In genomic region chr1:88683848-88684481, GRCh38 we compare ENCODE assay signal across 1 cellular context.
TF ChIP-seq lines count a peak whose summit lies in the region.

PKN2 (plus strand) TSS chr1:88684273; CDS start chr1:88684581, 308 bp downstream.

TF ChIP-seq in K562, 482 proteins besides CTCF, POLR2A, EP300 and RAD21 (continued from another document and continues in another):
- TF ChIP-seq ZNF609 (CRISPR knock-in tag; IDR thresholded peaks at IDR 0.05; ENCODE audit: borderline replicate concordance), result no peak
- TF ChIP-seq ZBTB34 (CRISPR knock-in tag; IDR thresholded peaks at IDR 0.05), result no peak
- no peak for TF ChIP-seq RBM17 (IDR thresholded peaks at IDR 0.05; ENCODE audit: borderline replicate concordance, low read depth, low read length)
- peak; percentile 46; the same call in 1 of the 2 replicates for TF ChIP-seq E2F4 (CRISPR knock-in tag; IDR thresholded peaks at IDR 0.05; ENCODE audit: low read depth)
- TF ChIP-seq NR1H2 (CRISPR knock-in tag; IDR thresholded peaks at IDR 0.05), result no peak
- 0 out of 2 replicates have a peak, but pooled peaks have one; percentile 19 for TF ChIP-seq AFF4 (CRISPR knock-in tag; IDR thresholded peaks at IDR 0.05)
- TF ChIP-seq HNRNPL (IDR thresholded peaks at IDR 0.05; ENCODE audit: low read depth, low read length), result peak; percentile 74; the same call in 1 of the 2 replicates
- TF ChIP-seq MXD1 (CRISPR knock-in tag; IDR thresholded peaks at IDR 0.05; ENCODE audit: borderline replicate concordance, poor library complexity, severe bottlenecking), result no peak
- no peak; the same call in 1 of the 2 replicates for TF ChIP-seq MIER1 (IDR thresholded peaks at IDR 0.05; ENCODE audit: low read depth)
- no peak for TF ChIP-seq PBX2 (CRISPR knock-in tag; IDR thresholded peaks at IDR 0.05; ENCODE audit: low read depth)
- no peak for TF ChIP-seq PBX2 (tag; conservative IDR thresholded peaks at IDR 0.05; ENCODE audit: low read depth)
- TF ChIP-seq SAFB (IDR thresholded peaks at IDR 0.05; ENCODE audit: borderline replicate concordance, low read depth, low read length), result no peak
- TF ChIP-seq RBM39 (optimal IDR thresholded peaks at IDR 0.05; ENCODE audit: low read depth, low read length), result no peak
- no peak for TF ChIP-seq BRF2 (IDR thresholded peaks at IDR 0.05; ENCODE audit: borderline replicate concordance, insufficient read depth, insufficient read length)
- no peak for TF ChIP-seq KAT7 (CRISPR knock-in tag; IDR thresholded peaks at IDR 0.05; ENCODE audit: borderline replicate concordance)
- 0 out of 2 replicates have a peak, but pooled peaks have one; percentile 48 for TF ChIP-seq ZBTB9 (CRISPR knock-in tag; IDR thresholded peaks at IDR 0.05)
- TF ChIP-seq HMG20B (CRISPR knock-in tag; IDR thresholded peaks at IDR 0.05), result no peak
- no peak for TF ChIP-seq TCFL5 (CRISPR knock-in tag; conservative IDR thresholded peaks at IDR 0.05)
- TF ChIP-seq BMI1 (IDR thresholded peaks at IDR 0.05; ENCODE audit: low read length), result no peak
- peak; percentile 82 for TF ChIP-seq PHF20 (IDR thresholded peaks at IDR 0.05; ENCODE audit: partially characterized antibody)
- TF ChIP-seq BHLHE40 (IDR thresholded peaks at IDR 0.05; ENCODE audit: low read length), result peak; percentile 97
- TF ChIP-seq ILF3 (IDR thresholded peaks at IDR 0.05; ENCODE audit: borderline replicate concordance), result no peak
- peak; percentile 86 for TF ChIP-seq HCFC1 (IDR thresholded peaks at IDR 0.05; ENCODE audit: low read depth, low read length)
- 0 out of 2 replicates have a peak, but pooled peaks have one; percentile 52 for TF ChIP-seq TCF7 (IDR thresholded peaks at IDR 0.05; ENCODE audit: borderline replicate concordance)
- TF ChIP-seq RNF2 (IDR thresholded peaks at IDR 0.05), result peak; percentile 68; the same call in 1 of the 2 replicates
- TF ChIP-seq FOXK2 (conservative IDR thresholded peaks at IDR 0.05 in 1 of 2, IDR thresholded peaks at IDR 0.05 in 1 of 2; ENCODE audit: low read depth in 2 of 2), result peak; percentile 78 to 80; a peak in 3 of 4 replicates
- TF ChIP-seq ARID1B (IDR thresholded peaks at IDR 0.05), result 0 out of 2 replicates have a peak, but pooled peaks have one; percentile 16
- TF ChIP-seq SIN3A (IDR thresholded peaks at IDR 0.05; ENCODE audit: borderline replicate concordance in 2 of 2, control insufficient read depth in 1 of 2, low read depth in 2 of 2, low read length in 2 of 2), result peak; percentile 20 to 63; a peak in 3 of 4 replicates
- no peak for TF ChIP-seq ZNF717 (CRISPR knock-in tag; IDR thresholded peaks at IDR 0.05)
- no peak for TF ChIP-seq CBFB (CRISPR knock-in tag; IDR thresholded peaks at IDR 0.05)
- TF ChIP-seq ATF7 (IDR thresholded peaks at IDR 0.05), result peak; percentile 86
- peak; percentile 84 for TF ChIP-seq PKNOX1 (IDR thresholded peaks at IDR 0.05)
- TF ChIP-seq NCOA1 (IDR thresholded peaks at IDR 0.05; ENCODE audit: low read depth), result no peak
- no peak for TF ChIP-seq ZNF592 (IDR thresholded peaks at IDR 0.05)
